In the genomic region with DNA sequence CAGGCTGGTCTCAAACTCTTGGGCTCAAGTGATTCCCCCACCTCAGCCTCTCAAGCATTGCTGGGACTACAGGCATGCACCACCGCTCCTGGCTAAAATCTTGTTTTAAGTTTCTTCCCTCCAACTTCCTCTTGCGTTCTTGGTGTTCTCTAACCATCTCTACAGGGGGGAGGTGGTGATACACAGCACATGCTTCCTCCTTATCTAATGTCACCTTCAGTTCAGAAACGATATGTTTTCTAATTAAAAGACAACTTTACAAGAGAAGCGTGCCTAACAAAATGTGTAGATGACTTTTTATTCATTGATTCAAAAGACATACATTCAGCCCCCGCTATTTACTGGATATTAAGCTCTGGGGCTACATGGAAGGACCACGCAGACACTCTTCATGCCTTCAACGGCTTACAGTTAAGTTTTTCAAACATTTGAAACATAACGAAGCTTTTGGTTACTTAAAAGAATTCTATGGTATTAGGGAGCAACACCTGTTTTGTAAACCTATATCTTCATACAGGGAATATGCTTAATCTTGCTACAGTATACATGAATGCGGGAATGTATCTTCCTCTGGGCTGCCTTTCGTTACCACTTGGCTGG, we compare ENCODE assay signal across 8 cellular contexts. TPM values are rescaled to one million over a fixed set of nuclear protein-coding genes. Genes with fewer than 3 reads are reported as not detected.
A peak's percentile ranks its signal among the peaks of the same experiment; 100 is the strongest.
DNase-seq lines count a peak whose midpoint lies in the region; ATAC-seq lines count a peak whose summit lies in the region.

No MANE protein-coding gene starts in this region.

- peak overlapping the region; percentile 78 for H3K27ac ChIP-seq in CD4-positive, alpha-beta memory T cell (ENCODE audit: low read depth, low read length)

- peaks cover 15% of the 10 kb centered on the region for H3K4me1 ChIP-seq in CD4-positive, alpha-beta memory T cell (ENCODE audit: insufficient read depth, low read length)

- intact Hi-C loops in CD4-positive, alpha-beta memory T cell (cut with micrococcal nuclease) = loop anchor here (2.0 to 10.0 kb wide), 3 partner anchors 97 to 419 kb away; a partner anchor contains a TSS
- intact Hi-C loops in left ventricle myocardium superior (cut with micrococcal nuclease) = loop anchor here (5.0 kb wide), 1 partner anchor 92 kb away; no protein-coding TSS in a partner anchor

- peaks cover 8 to 27% of the 10 kb centered on the region in 2 donors for H3K36me3 Mint-ChIP-seq in CD4-positive, alpha-beta memory T cell
- peaks cover 25% of the 10 kb centered on the region for H3K36me3 Mint-ChIP-seq in activated CD4-positive, alpha-beta memory T cell treated with anti-CD3 and anti-CD28 coated beads, Interleukin-2, amount 10 ng/mL, durations not matched to agents 7 days and 5 days (ENCODE audit: low read depth)

- peak; percentile 30 for ATAC-seq in GM19351 (IDR thresholded peaks at IDR 0.05; ENCODE audit: unreplicated experiment)
- ATAC-seq in HG03565 (IDR thresholded peaks at IDR 0.05; ENCODE audit: unreplicated experiment) = peak; percentile 36
- peak; percentile 9 for ATAC-seq in left ventricle myocardium superior
- no peak for ATAC-seq in HG02970 (IDR thresholded peaks at IDR 0.05; ENCODE audit: low FRiP score, unreplicated experiment)

- H3K4me3 ChIP-seq in CD4-positive, alpha-beta memory T cell (ENCODE audit: low read length in 2 of 2) = peak overlapping the region; percentile 99 to 100
- peak overlapping the region; percentile 82 for H3K4me3 ChIP-seq in skeletal muscle cell (ENCODE audit: low read depth, low read length)

- POLR2A ChIA-PET in CD4-positive, alpha-beta memory T cell (lab: Charles Lee; ENCODE audit: partially characterized antibody) = interaction anchor here (1.1 to 2.3 kb wide), 4 partner anchors 87 to 97 kb away, joined by 3 to 14 read pairs (median 4); a partner anchor contains a TSS
- POLR2A ChIA-PET in activated CD4-positive, alpha-beta memory T cell treated with anti-CD3 and anti-CD28 coated beads, Interleukin-2, amount 10 ng/mL, durations not matched to agents 7 days and 5 days (lab: Charles Lee) = interaction anchor here (1.0 to 1.4 kb wide), 6 partner anchors 33 to 97 kb away, joined by 3 to 6 read pairs (median 4); a partner anchor contains a TSS

- H3K36me3 ChIP-seq in CD4-positive, alpha-beta memory T cell (ENCODE audit: insufficient read depth, low read length) = peaks cover 10% of the 10 kb centered on the region

- H3K27me3 Mint-ChIP-seq in CD4-positive, alpha-beta memory T cell = no peaks in the 10 kb centered on the region
- H3K27me3 Mint-ChIP-seq in activated CD4-positive, alpha-beta memory T cell treated with anti-CD3 and anti-CD28 coated beads, Interleukin-2, amount 10 ng/mL, durations not matched to agents 7 days and 5 days = no peaks in the 10 kb centered on the region

- H3K4me3 Mint-ChIP-seq in CD4-positive, alpha-beta memory T cell = peak overlapping the region; percentile 97 to 100 (median 100)
- H3K4me3 Mint-ChIP-seq in activated CD4-positive, alpha-beta memory T cell treated with anti-CD3 and anti-CD28 coated beads, Interleukin-2, amount 10 ng/mL, durations not matched to agents 7 days and 5 days = peak overlapping the region; percentile 97

- no peaks in the 10 kb centered on the region for H3K9me3 ChIP-seq in CD4-positive, alpha-beta memory T cell (ENCODE audit: control insufficient read depth in 1 of 2, low read length in 2 of 2)

- CTCF ChIA-PET in CD4-positive, alpha-beta memory T cell (lab: Charles Lee; ENCODE audit: partially characterized antibody) = no interaction called here
- CTCF ChIA-PET in activated CD4-positive, alpha-beta memory T cell treated with anti-CD3 and anti-CD28 coated beads, Interleukin-2, amount 10 ng/mL, durations not matched to agents 7 days and 5 days (lab: Charles Lee) = interaction anchor here (0.7 kb wide), 1 partner anchor 49 kb away, joined by 3 read pairs; no protein-coding TSS in a partner anchor

- no peaks in the 10 kb centered on the region for H3K27me3 ChIP-seq in CD4-positive, alpha-beta memory T cell (ENCODE audit: insufficient read depth, low read length)

- peaks cover 0 to 4% (median 0%) of the 10 kb centered on the region in 8 donors for H3K9me3 Mint-ChIP-seq in CD4-positive, alpha-beta memory T cell
- H3K9me3 Mint-ChIP-seq in activated CD4-positive, alpha-beta memory T cell treated with anti-CD3 and anti-CD28 coated beads, Interleukin-2, amount 10 ng/mL, durations not matched to agents 7 days and 5 days = no peaks in the 10 kb centered on the region

- peak in 4 of 5 donors; percentile 16 to 27 (median 24) for DNase-seq in CD4-positive, alpha-beta memory T cell
- DNase-seq in activated CD4-positive, alpha-beta memory T cell treated with anti-CD3 and anti-CD28 coated beads, Interleukin-2, amount 10 ng/mL, durations not matched to agents 7 days and 5 days = no peak
- no peak for DNase-seq in left ventricle myocardium superior
- no peak for DNase-seq in skeletal muscle cell (ENCODE audit: low read depth)
- no peak for DNase-seq in AG08396 (ENCODE audit: low spot score)

- H3K4me1 Mint-ChIP-seq in CD4-positive, alpha-beta memory T cell = peaks cover 13 to 36% (median 26%) of the 10 kb centered on the region in 4 donors
- peaks cover 27% of the 10 kb centered on the region for H3K4me1 Mint-ChIP-seq in activated CD4-positive, alpha-beta memory T cell treated with anti-CD3 and anti-CD28 coated beads, Interleukin-2, amount 10 ng/mL, durations not matched to agents 7 days and 5 days

- peak overlapping the region; percentile 92 to 100 (median 99) for H3K27ac Mint-ChIP-seq in CD4-positive, alpha-beta memory T cell
- peak overlapping the region; percentile 95 for H3K27ac Mint-ChIP-seq in activated CD4-positive, alpha-beta memory T cell treated with anti-CD3 and anti-CD28 coated beads, Interleukin-2, amount 10 ng/mL, durations not matched to agents 7 days and 5 days

RNA-seq across cellular contexts. Expression of a gene that starts 0.9 kb away (rescaled TPM):
- 10 to 100 TPM; 19.4 to 21.6 TPM for total RNA-seq in CD4-positive, alpha-beta memory T cell
- polyA plus RNA-seq in CD4-positive, alpha-beta memory T cell = 10 to 100 TPM; 27.7 to 33.4 TPM
- total RNA-seq in activated CD4-positive, alpha-beta memory T cell treated with anti-CD3 and anti-CD28 coated beads, Interleukin-2, amount 10 ng/mL, durations not matched to agents 7 days and 5 days = 10 to 100 TPM; 26.2 to 26.7 TPM
- 189 TPM for total RNA-seq in left ventricle myocardium superior

RNA-seq across cellular contexts. Expression of a gene that starts 49.5 kb away (rescaled TPM):
- not detected for total RNA-seq in CD4-positive, alpha-beta memory T cell
- not detected for polyA plus RNA-seq in CD4-positive, alpha-beta memory T cell
- under 1 TPM in 1 of 2 experiments, not detected in 1; 0.18 TPM for total RNA-seq in activated CD4-positive, alpha-beta memory T cell treated with anti-CD3 and anti-CD28 coated beads, Interleukin-2, amount 10 ng/mL, durations not matched to agents 7 days and 5 days
- 1.6 TPM for total RNA-seq in left ventricle myocardium superior

RNA-seq across cellular contexts. Expression of a gene that starts 49.8 kb away (rescaled TPM):
- 10 to 100 TPM; 20.9 to 21.2 TPM for total RNA-seq in CD4-positive, alpha-beta memory T cell
- polyA plus RNA-seq in CD4-positive, alpha-beta memory T cell = 10 to 100 TPM in 1 of 2 donors, 1 to 10 TPM in 1; 7.7 to 14.2 TPM
- total RNA-seq in activated CD4-positive, alpha-beta memory T cell treated with anti-CD3 and anti-CD28 coated beads, Interleukin-2, amount 10 ng/mL, durations not matched to agents 7 days and 5 days = 10 to 100 TPM; 21.2 to 23.9 TPM
- 7.7 TPM for total RNA-seq in left ventricle myocardium superior

Comparison
In these comparisons a context has a peak if more than half of its experiments do, and no peak if none do; other contexts are left out.
1. DNase-seq: peak in CD4-positive, alpha-beta memory T cell (4 of 5); none in activated CD4-positive, alpha-beta memory T cell treated with anti-CD3 and anti-CD28 coated beads, Interleukin-2, amount 10 ng/mL, durations not matched to agents 7 days and 5 days (single experiment), left ventricle myocardium superior (single experiment), skeletal muscle cell (single experiment) and AG08396 (single experiment).